ENCODE assay signal across 14 cellular contexts in the genomic region with DNA sequence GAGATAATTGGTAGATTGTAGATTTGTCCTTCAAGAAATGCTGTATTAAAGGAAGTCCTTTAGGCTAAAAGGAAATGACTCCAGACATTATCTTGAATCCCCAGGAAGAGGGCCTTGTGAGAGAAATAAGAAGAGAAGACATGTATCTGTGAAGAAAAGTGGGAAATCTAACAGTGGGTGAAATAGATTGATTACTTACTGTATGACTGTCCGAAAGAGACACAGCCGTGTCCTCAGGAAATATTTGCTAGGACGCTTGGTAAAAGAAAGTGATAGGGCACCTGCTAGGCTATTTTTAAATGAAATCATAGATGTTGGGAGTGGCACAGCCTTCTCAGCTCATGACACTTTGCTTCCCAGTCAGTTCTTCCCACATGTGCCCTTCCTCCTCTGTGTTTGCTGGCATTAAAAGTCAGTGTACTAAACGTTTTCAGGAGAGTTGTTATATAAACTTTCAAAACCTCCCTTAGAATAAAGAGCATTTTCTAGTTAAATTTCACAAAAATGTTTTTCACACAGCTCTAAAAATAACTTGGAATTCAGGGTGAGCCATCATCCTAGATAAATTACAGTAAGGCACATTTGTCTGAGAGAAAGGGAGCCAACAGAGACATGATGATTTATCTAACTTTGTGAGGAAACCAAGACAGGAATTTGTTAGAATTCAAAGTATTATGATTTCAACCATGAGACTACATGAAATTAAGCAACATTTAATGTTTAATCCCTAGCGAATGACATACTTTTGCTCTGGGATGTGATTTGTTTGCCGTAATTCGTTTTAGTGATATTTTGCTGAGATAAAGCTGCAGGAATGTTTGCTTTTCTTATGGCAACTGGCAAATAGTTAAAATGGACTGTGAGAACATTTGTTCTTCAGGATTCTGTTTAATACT. TPM values are rescaled to one million over a fixed set of nuclear protein-coding genes. Genes with fewer than 3 reads are reported as not detected.
DNase-seq lines count a peak whose midpoint lies in the region; ATAC-seq and TF ChIP-seq lines count a peak whose summit lies in the region.
"Had no signal": no experiment of that assay in that cellular context is flagged by ENCODE, and none has a peak within 500 bp of the region (broad histone marks: within the 10 kb centered on the region; RNA-seq: fewer than 3 reads in every experiment).

No MANE protein-coding gene starts in this region.

- no peak overlapping the region for H3K4me2 ChIP-seq in GM23338

- intact Hi-C loops in sciatic nerve (cut with DNase I), result no loop called here

- peaks cover 6% of the 10 kb centered on the region; the same call in 1 of the 2 replicates for H4K20me1 ChIP-seq in GM23338 (replicated peaks; ENCODE audit: insufficient read depth)

- no peaks in the 10 kb centered on the region for H3K36me3 Mint-ChIP-seq in chondrocyte (ENCODE audit: low read depth)
- H3K36me3 Mint-ChIP-seq in GM23338 (ENCODE audit: low read depth), result no peaks in the 10 kb centered on the region
- no peaks in the 10 kb centered on the region for H3K36me3 Mint-ChIP-seq in progenitor cell of endocrine pancreas (ENCODE audit: insufficient read depth)
- H3K36me3 Mint-ChIP-seq: immature natural killer cell had no signal

- H3F3A ChIP-seq in GM23338 (replicated peaks; ENCODE audit: low read depth), result no peaks in the 10 kb centered on the region

- no peak overlapping the region for H2AFZ ChIP-seq in GM23338

- H3K4me3 ChIP-seq in BJ (ENCODE audit: low read depth, low read length) (no peak overlapping the region), GM23338 (no peak overlapping the region)
- H3K4me3 ChIP-seq: SJCRH30 had no signal

- H3K4me1 Mint-ChIP-seq in chondrocyte (ENCODE audit: low read depth), result peaks cover 59% of the 10 kb centered on the region
- no peaks in the 10 kb centered on the region for H3K4me1 Mint-ChIP-seq in GM23338
- H3K4me1 Mint-ChIP-seq in progenitor cell of endocrine pancreas (ENCODE audit: low read depth), result peaks cover 7% of the 10 kb centered on the region

- CTCF ChIA-PET in BJ (lab: Yijun Ruan, JAX), result interaction anchor here (0.9 kb wide), 1 partner anchor 11 kb away, joined by 3 read pairs; no protein-coding TSS in a partner anchor

- H3K27me3 ChIP-seq in BJ (ENCODE audit: control insufficient read depth, insufficient read depth, low read length) (no peaks in the 10 kb centered on the region), GM23338 (ENCODE audit: insufficient read depth) (no peaks in the 10 kb centered on the region)
- H3K27me3 ChIP-seq: SJCRH30 had no signal

- H3K9me2 ChIP-seq in GM23338 (ENCODE audit: insufficient read depth), result no peaks in the 10 kb centered on the region

- no peaks in the 10 kb centered on the region for H3K79me2 ChIP-seq in GM23338 (replicated peaks; ENCODE audit: insufficient read depth)

- no peak for TF ChIP-seq CTCF in BJ (IDR thresholded peaks at IDR 0.05; ENCODE audit: insufficient read depth, low read depth, low read length)
- TF ChIP-seq CTCF in chondrocyte (IDR thresholded peaks at IDR 0.05), result no peak
- TF ChIP-seq CTCF in GM23338 (conservative IDR thresholded peaks at IDR 0.05; ENCODE audit: low read depth in 2 of 2), result no peak
- no peak for TF ChIP-seq CTCF in progenitor cell of endocrine pancreas (IDR thresholded peaks at IDR 0.05; ENCODE audit: unreplicated experiment)

- ATAC-seq in sciatic nerve, result peak; percentile 55
- ATAC-seq in HG02973 (IDR thresholded peaks at IDR 0.05; ENCODE audit: unreplicated experiment), result no peak
- ATAC-seq in GM23338, result no peak

- no peak overlapping the region for H3K27ac ChIP-seq in GM23338 (ENCODE audit: low read depth)
- H3K27ac ChIP-seq: SJCRH30 had no signal

- H3K27me3 Mint-ChIP-seq in chondrocyte (ENCODE audit: low read depth) (no peaks in the 10 kb centered on the region), GM23338 (ENCODE audit: insufficient read depth, low read depth, poor library complexity) (peaks cover 7% of the 10 kb centered on the region), progenitor cell of endocrine pancreas (no peaks in the 10 kb centered on the region)

- H3K36me3 ChIP-seq in BJ (ENCODE audit: control insufficient read depth, insufficient read depth, low read length), result no peaks in the 10 kb centered on the region
- H3K36me3 ChIP-seq in GM23338 (ENCODE audit: insufficient read depth), result no peaks in the 10 kb centered on the region
- H3K36me3 ChIP-seq: SJCRH30 had no signal

- H3K9me3 Mint-ChIP-seq in chondrocyte (ENCODE audit: low read depth), result no peaks in the 10 kb centered on the region
- no peaks in the 10 kb centered on the region for H3K9me3 Mint-ChIP-seq in GM23338
- H3K9me3 Mint-ChIP-seq in progenitor cell of endocrine pancreas (ENCODE audit: low read depth), result peaks cover 9% of the 10 kb centered on the region
- H3K9me3 Mint-ChIP-seq: immature natural killer cell had no signal

- H3K4me3 Mint-ChIP-seq in chondrocyte (ENCODE audit: unreplicated experiment), result peak overlapping the region; percentile 20
- H3K4me3 Mint-ChIP-seq in GM23338, result no peak overlapping the region
- H3K4me3 Mint-ChIP-seq in progenitor cell of endocrine pancreas (ENCODE audit: low read depth), result no peak overlapping the region
- H3K4me3 Mint-ChIP-seq: CD14-positive monocyte, immature natural killer cell had no signal

- H3K4me1 ChIP-seq in GM23338 (ENCODE audit: insufficient read depth), result no peaks in the 10 kb centered on the region
- H3K4me1 ChIP-seq: SJCRH30 had no signal

- H3K27ac Mint-ChIP-seq in chondrocyte (ENCODE audit: unreplicated experiment) (peak overlapping the region; percentile 97), GM23338 (no peak overlapping the region), progenitor cell of endocrine pancreas (no peak overlapping the region)

- DNase-seq in BJ (ENCODE audit: low read depth) (peak; percentile 92), chondrocyte (ENCODE audit: low spot score) (no peak), iris pigment epithelial cell (ENCODE audit: low read depth) (peak; percentile 75), sciatic nerve (ENCODE audit: low spot score) (no peak), amniotic stem cell (lab: John Stamatoyannopoulos, UW) (no peak), GM23338 (ENCODE audit: low spot score) (no peak), progenitor cell of endocrine pancreas (ENCODE audit: low spot score, unreplicated experiment) (no peak)
- DNase-seq: activated CD4-positive, CD25-positive, alpha-beta regulatory T cell treated with anti-CD3 and anti-CD28 coated beads, Interleukin-2, amount 50 U/mL, for 72 hours; effector CD8-positive, alpha-beta T cell; immature natural killer cell; NCI-H748 treated with DMSO at 0.1 percent for 48 hours; SJCRH30 had no signal

- POLR2A ChIA-PET in BJ (lab: Charles Lee), result no interaction called here

RNA-seq across cellular contexts. Expression of a gene that starts 35.0 kb away (rescaled TPM):
- polyA plus RNA-seq in BJ (2011; rRNA removed) (33.8 and 47.0 TPM in 2 replicates), GM23338 (2016; fragmentation: Nextera tagmentation; extraction: Ambion mirVana) (26.8 and 27.9 TPM in 2 replicates)
- 21.7 and 31.8 TPM in 2 replicates for polyA minus RNA-seq in BJ (2011; rRNA and poly(A)+ RNA removed)
- total RNA-seq in chondrocyte (17.1 to 24.7 TPM (median 20.2 TPM) in 3 replicates), sciatic nerve (17.1 TPM), progenitor cell of endocrine pancreas (18.0 and 19.9 TPM in 2 replicates)
- 24.7 and 26.6 TPM in 2 replicates for total RNA-seq in GM23338 (2014; rRNA removed; shearing (Covaris generic))

RNA-seq across cellular contexts. Expression of a gene that starts 52.2 kb away (rescaled TPM):
- 54.5 and 69.5 TPM in 2 replicates for polyA plus RNA-seq in BJ (2011; rRNA removed)
- 28.3 and 61.4 TPM in 2 replicates for polyA minus RNA-seq in BJ (2011; rRNA and poly(A)+ RNA removed)
- total RNA-seq in chondrocyte, result 24.3 to 28.1 TPM (median 24.7 TPM) in 3 replicates
- 16.6 TPM for total RNA-seq in sciatic nerve
- total RNA-seq in GM23338 (2014; rRNA removed; shearing (Covaris generic)), result 38.5 and 40.0 TPM in 2 replicates
- polyA plus RNA-seq in GM23338 (2016; fragmentation: Nextera tagmentation; extraction: Ambion mirVana), result 84.8 and 90.2 TPM in 2 replicates
- 22.2 and 22.6 TPM in 2 replicates for total RNA-seq in progenitor cell of endocrine pancreas

Comparison
In these comparisons a context has a peak if more than half of its experiments do, and no peak if none do; other contexts are left out.
1. DNase-seq: peak in BJ (single experiment) and iris pigment epithelial cell (single experiment); none in chondrocyte (single experiment), sciatic nerve (single experiment), amniotic stem cell (single experiment), GM23338 (single experiment) and progenitor cell of endocrine pancreas (single experiment).